In the genomic region with DNA sequence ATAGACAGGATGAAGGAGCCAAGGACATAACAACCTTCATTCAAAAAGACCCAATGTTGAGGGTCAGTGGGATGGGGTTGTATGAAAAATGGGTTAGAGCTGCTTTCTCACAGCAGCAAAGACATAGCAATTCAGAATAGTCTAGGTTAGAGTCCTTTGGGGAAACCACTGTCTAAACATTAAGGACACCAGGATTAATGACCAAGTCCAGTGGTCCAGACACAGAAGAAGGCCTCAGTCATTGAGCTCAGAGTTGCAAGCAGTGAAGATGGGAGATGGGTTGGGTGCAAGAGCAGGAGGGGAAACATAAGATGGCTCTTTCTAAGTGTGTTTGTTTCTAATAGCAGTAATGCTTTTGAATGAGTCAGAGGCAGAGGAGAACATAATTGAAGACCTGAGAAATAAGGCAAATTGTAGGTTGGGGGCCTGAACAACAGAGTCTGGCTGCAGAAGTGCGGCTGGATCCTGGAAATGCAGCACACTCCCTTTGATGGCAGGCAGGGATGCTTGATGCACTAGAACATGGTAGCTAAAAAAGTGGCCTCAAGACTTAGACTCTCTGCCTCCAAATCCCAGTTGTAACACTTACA, we compare ENCODE assay signal across 31 cellular contexts. TPM values are rescaled to one million over a fixed set of nuclear protein-coding genes. Genes with fewer than 3 reads are reported as not detected.
"Had no signal": no experiment of that assay in that cellular context is flagged by ENCODE, and none has a peak within 500 bp of the region (broad histone marks: within the 10 kb centered on the region; RNA-seq: fewer than 3 reads in every experiment).

No MANE protein-coding gene starts in this region.

- H3K27me3 Mint-ChIP-seq: stimulated activated naive B cell treated with anti-CD40 and anti-IgM and Interleukin-4, amounts not matched to agents 10 μg/mL and 1 μg/mL and 100 μg/mL, for 72 hours had no signal

- H3K4me3 Mint-ChIP-seq: mesothelial cell of epicardium; naive B cell; natural killer cell treated with Interleukin-12 subunit alpha and Interleukin-12 subunit beta and Interleukin-15 and Interleukin-18, amount 100 ng/mL, for 72 hours; neural crest cell; stimulated activated naive B cell treated with anti-CD40 and anti-IgM and Interleukin-4, amounts not matched to agents 10 μg/mL and 1 μg/mL and 100 μg/mL, for 72 hours; stimulated activated naive CD8-positive, alpha-beta T cell treated with anti-CD3 and anti-CD28 coated beads, Interleukin-15, Interleukin-2, amounts not matched to agents 100 ng/mL and 50 ng/mL, for 24 hours had no signal

- H3K4me3 ChIP-seq: dorsolateral prefrontal cortex, gastroesophageal sphincter, heart left ventricle, hepatocyte, left lung, mucosa of descending colon, prostate gland, right atrium auricular region, sigmoid colon, spleen, thoracic aorta, tibial nerve, upper lobe of right lung, uterus had no signal

- H3K9me3 Mint-ChIP-seq: natural killer cell treated with Interleukin-12 subunit alpha and Interleukin-12 subunit beta and Interleukin-15 and Interleukin-18, amount 100 ng/mL, for 72 hours; neural crest cell; stimulated activated naive CD8-positive, alpha-beta T cell treated with anti-CD3 and anti-CD28 coated beads, Interleukin-15, Interleukin-2, amounts not matched to agents 100 ng/mL and 50 ng/mL, for 24 hours had no signal

- DNase-seq: cortex of kidney; dorsolateral prefrontal cortex; effector CD4-positive, alpha-beta T cell; foreskin fibroblast; heart left ventricle; left cardiac atrium; left lung; mesenchymal stem cell; mucosa of descending colon; naive B cell; sigmoid colon; spleen; stimulated activated naive B cell treated with anti-CD40 and anti-IgM and Interleukin-4, amounts not matched to agents 10 μg/mL and 1 μg/mL and 100 μg/mL, for 72 hours; upper lobe of right lung; uterus had no signal

- H3K27me3 ChIP-seq: dorsolateral prefrontal cortex, gastroesophageal sphincter, heart left ventricle, hepatocyte, left lung, neutrophil, right atrium auricular region, sigmoid colon, spleen, tibial nerve, upper lobe of right lung, uterus had no signal

- H3K27ac Mint-ChIP-seq: mesothelial cell of epicardium; naive B cell; natural killer cell treated with Interleukin-12 subunit alpha and Interleukin-12 subunit beta and Interleukin-15 and Interleukin-18, amount 100 ng/mL, for 72 hours; stimulated activated naive B cell treated with anti-CD40 and anti-IgM and Interleukin-4, amounts not matched to agents 10 μg/mL and 1 μg/mL and 100 μg/mL, for 72 hours; stimulated activated naive CD8-positive, alpha-beta T cell treated with anti-CD3 and anti-CD28 coated beads, Interleukin-15, Interleukin-2, amounts not matched to agents 100 ng/mL and 50 ng/mL, for 24 hours had no signal

- H3K4me1 ChIP-seq: gastroesophageal sphincter, heart left ventricle, parathyroid adenoma, prostate gland, right atrium auricular region, sigmoid colon, spleen, tibial nerve, upper lobe of right lung, uterus had no signal

- H3K4me2 ChIP-seq: hepatocyte had no signal

- H3K79me2 ChIP-seq: hepatocyte, parathyroid adenoma had no signal

- H3K36me3 Mint-ChIP-seq: mesothelial cell of epicardium; naive B cell; natural killer cell treated with Interleukin-12 subunit alpha and Interleukin-12 subunit beta and Interleukin-15 and Interleukin-18, amount 100 ng/mL, for 72 hours; stimulated activated naive B cell treated with anti-CD40 and anti-IgM and Interleukin-4, amounts not matched to agents 10 μg/mL and 1 μg/mL and 100 μg/mL, for 72 hours had no signal

- H3K9me3 ChIP-seq: gastroesophageal sphincter, heart left ventricle, left lung, mucosa of descending colon, neutrophil, prostate gland, right atrium auricular region, sigmoid colon, thoracic aorta, tibial nerve, upper lobe of right lung, uterus had no signal

- H3K36me3 ChIP-seq: gastroesophageal sphincter, heart left ventricle, left lung, prostate gland, right atrium auricular region, sigmoid colon, spleen, thoracic aorta, tibial nerve, upper lobe of right lung, uterus had no signal

- H2AFZ ChIP-seq: hepatocyte, parathyroid adenoma had no signal

- H3K27ac ChIP-seq: dorsolateral prefrontal cortex, gastroesophageal sphincter, heart left ventricle, hepatocyte, left lung, neutrophil, parathyroid adenoma, prostate gland, right atrium auricular region, sigmoid colon, spleen, thoracic aorta, tibial nerve, upper lobe of right lung, uterus had no signal

- ATAC-seq: esophagus mucosa; gastroesophageal sphincter; heart left ventricle; left cardiac atrium; left lung; mucosa of descending colon; natural killer cell treated with Interleukin-12 subunit alpha and Interleukin-12 subunit beta and Interleukin-15 and Interleukin-18, amount 100 ng/mL, for 72 hours; stimulated activated naive B cell treated with anti-CD40 and anti-IgM and Interleukin-4, amounts not matched to agents 10 μg/mL and 1 μg/mL and 100 μg/mL, for 72 hours; upper lobe of right lung had no signal

- H3K9ac ChIP-seq: parathyroid adenoma had no signal

- H3K4me1 Mint-ChIP-seq: mesothelial cell of epicardium, neural crest cell had no signal

RNA-seq across cellular contexts. Expression of a gene that starts 3.7 kb away (rescaled TPM):
- total RNA-seq: kidney epithelial cell, left cardiac atrium, lung microvascular endothelial cell, mesothelial cell of epicardium, mucosa of descending colon, neural crest cell, sigmoid colon, thoracic aorta, upper lobe of right lung, uterus had no signal
- polyA plus RNA-seq: heart left ventricle, hepatocyte had no signal

RNA-seq across cellular contexts. Expression of a gene that starts 16.6 kb away (rescaled TPM):
- total RNA-seq: mucosa of descending colon; natural killer cell treated with Interleukin-12 subunit alpha and Interleukin-12 subunit beta and Interleukin-15 and Interleukin-18, amount 100 ng/mL, for 72 hours; neural crest cell; skeletal muscle tissue; tibial nerve had no signal

RNA-seq across cellular contexts. Expression of a gene that starts 45.0 kb away (rescaled TPM):
- total RNA-seq: gastroesophageal sphincter, kidney epithelial cell, lung microvascular endothelial cell, prostate gland, sigmoid colon, skeletal muscle tissue, thoracic aorta had no signal
- polyA plus RNA-seq: heart left ventricle, hepatocyte had no signal
